In genomic region chr9:21801683-21802417, GRCh38 we compare ENCODE assay signal across 8 cellular contexts. TPM values are rescaled to one million over a fixed set of nuclear protein-coding genes. Genes with fewer than 3 reads are reported as not detected.
DNase-seq lines count a peak whose midpoint lies in the region; ATAC-seq, FAIRE-seq and TF ChIP-seq lines count a peak whose summit lies in the region.

No MANE protein-coding gene starts in this region.

- peaks cover 36% of the 10 kb centered on the region for H3K79me2 ChIP-seq in smooth muscle cell (ENCODE audit: low read depth)

- FAIRE-seq in kidney (lab: Jason Lieb, UNC) = no peak

- peak overlapping the region; percentile 99 for H3K4me3 Mint-ChIP-seq in Calu3 (ENCODE audit: low read depth, unreplicated experiment)

- intact Hi-C loops in Calu3 (cut with micrococcal nuclease; ENCODE audit: unreplicated experiment) (no loop called here), kidney (cut with DNase I) (no loop called here)

- BruUV-seq in Calu3 (replicated peaks; lab: Mats Ljungman, UMichigan) = TSS peak; percentile 88

- H3K27me3 ChIP-seq in smooth muscle cell (ENCODE audit: low read depth) = peaks cover 4% of the 10 kb centered on the region

- no peaks in the 10 kb centered on the region for H3K9me3 Mint-ChIP-seq in Calu3 (ENCODE audit: low read depth, unreplicated experiment)

- H3K27ac ChIP-seq in kidney (ENCODE audit: low read depth in 2 of 2, low read length in 2 of 2) (peak overlapping the region; percentile 58 to 86), smooth muscle cell (ENCODE audit: low read depth) (peak overlapping the region; percentile 77)

- H3K36me3 Mint-ChIP-seq in Calu3 (ENCODE audit: insufficient read depth, unreplicated experiment) = peaks cover 63% of the 10 kb centered on the region

- TF ChIP-seq CTCF in Calu3 (IDR thresholded peaks at IDR 0.05; ENCODE audit: unreplicated experiment) (no peak), choroid plexus epithelial cell (conservative IDR thresholded peaks at IDR 0.05; ENCODE audit: low read depth, low read length) (no peak), kidney (IDR thresholded peaks at IDR 0.05; ENCODE audit: borderline replicate concordance, extremely low read depth, insufficient read depth) (no peak), smooth muscle cell (IDR thresholded peaks at IDR 0.05; ENCODE audit: borderline replicate concordance, insufficient read depth, poor library complexity, severe bottlenecking) (no peak)

- no peaks in the 10 kb centered on the region for H3F3A ChIP-seq in smooth muscle cell (ENCODE audit: low read depth)

- CTCF ChIA-PET in Calu3 (lab: Charles Lee) = interaction anchor here (0.7 kb wide), 3 partner anchors 11 to 193 kb away, joined by 3 read pairs; partner anchors contain the start of gene CDKN2B-AS1

- H3K4me1 Mint-ChIP-seq in Calu3 (ENCODE audit: low read depth, unreplicated experiment) = peaks cover 43% of the 10 kb centered on the region

- 10% methylated on average over 37 of the region's 37 CpGs for WGBS in smooth muscle cell (ENCODE audit: low lambda C conversion rate)

- peak overlapping the region; percentile 79 for H3K4me3 ChIP-seq in choroid plexus epithelial cell (ENCODE audit: low read depth, low read length)
- peak overlapping the region; percentile 83 to 93 for H3K4me3 ChIP-seq in kidney (ENCODE audit: low read length in 2 of 2)
- peak overlapping the region; percentile 77 for H3K4me3 ChIP-seq in smooth muscle cell

- H3K4me1 ChIP-seq in kidney (ENCODE audit: control insufficient read depth in 1 of 2, insufficient read depth in 1 of 2, low read depth in 1 of 2, low read length in 2 of 2) (peaks cover 4 to 5% of the 10 kb centered on the region in 2 donors), smooth muscle cell (ENCODE audit: low read depth) (peaks cover 16% of the 10 kb centered on the region)

- H2AFZ ChIP-seq in smooth muscle cell (ENCODE audit: low read depth) = peak overlapping the region; percentile 89

- H3K4me2 ChIP-seq in smooth muscle cell = peak overlapping the region; percentile 89

- peak; percentile 22 for ATAC-seq in GM19351 (IDR thresholded peaks at IDR 0.05; ENCODE audit: unreplicated experiment)
- ATAC-seq in HG03432 (IDR thresholded peaks at IDR 0.05; ENCODE audit: unreplicated experiment) = peak; percentile 23

- no peaks in the 10 kb centered on the region for H3K9me3 ChIP-seq in kidney (ENCODE audit: control insufficient read depth in 1 of 2, low read length in 2 of 2)
- no peaks in the 10 kb centered on the region for H3K9me3 ChIP-seq in smooth muscle cell (replicated peaks; ENCODE audit: low read depth)

- peak overlapping the region; percentile 92 for H3K27ac Mint-ChIP-seq in Calu3 (ENCODE audit: unreplicated experiment)

- peak; percentile 84 for DNase-seq in Calu3
- DNase-seq in RPMI7951 (ENCODE audit: low read depth) = peak; percentile 85
- DNase-seq in choroid plexus epithelial cell (ENCODE audit: low read depth) = peak; percentile 91
- peak; percentile 93 for DNase-seq in kidney
- peak; percentile 29 for DNase-seq in smooth muscle cell (lab: John Stamatoyannopoulos, UW; ENCODE audit: unreplicated experiment)
- no peak for DNase-seq in GDM1 (lab: John Stamatoyannopoulos, UW)

- H4K20me1 ChIP-seq in smooth muscle cell (ENCODE audit: low read depth) = peaks cover 34% of the 10 kb centered on the region

- H3K27me3 Mint-ChIP-seq in Calu3 (ENCODE audit: unreplicated experiment) = no peaks in the 10 kb centered on the region

- H3K36me3 ChIP-seq in kidney (ENCODE audit: control insufficient read depth in 1 of 2, insufficient read depth in 2 of 2, low read length in 2 of 2) (no peaks in the 10 kb centered on the region), smooth muscle cell (ENCODE audit: low read depth) (no peaks in the 10 kb centered on the region)

- peak overlapping the region; percentile 74 to 83 for H3K9ac ChIP-seq in kidney (ENCODE audit: low read length in 2 of 2)
- H3K9ac ChIP-seq in smooth muscle cell (ENCODE audit: low read depth) = peak overlapping the region; percentile 81

RNA-seq across cellular contexts. Expression of gene MTAP, which starts 0.6 kb away (rescaled TPM):
- total RNA-seq in Calu3 (2022) (139 and 177 TPM in 2 replicates), kidney (42.4 TPM), smooth muscle cell (39.6 and 42.7 TPM in 2 replicates)
- 25.7 and 34.0 TPM in 2 replicates for total RNA-seq in RPMI7951 (2014; rRNA removed; shearing (Covaris generic))
- polyA plus RNA-seq in kidney (ENCODE audit: insufficient read depth, low read depth, low replicate concordance) (11.2 TPM), smooth muscle cell (19.1 and 26.1 TPM in 2 replicates)
